In genomic region chr1:81800741-81801031, GRCh38 we compare ENCODE assay signal across 9 cellular contexts. TPM values are rescaled to one million over a fixed set of nuclear protein-coding genes. Genes with fewer than 3 reads are reported as not detected.
A peak's percentile ranks its signal among the peaks of the same experiment; 100 is the strongest.
DNase-seq lines count a peak whose midpoint lies in the region; ATAC-seq and TF ChIP-seq lines count a peak whose summit lies in the region.
"Had no signal": no experiment of that assay in that cellular context is flagged by ENCODE, and none has a peak within 500 bp of the region (broad histone marks: within the 10 kb centered on the region; RNA-seq: fewer than 3 reads in every experiment).

TSS of gene ADGRL2 (plus strand) at chr1:81800934. CDS start at chr1:81836985, 36,051 bp downstream.

- H3K27ac ChIP-seq in right atrium auricular region = peak within 1 kb of the TSS; percentile 97 to 98
- H3K27ac ChIP-seq: C4-2B had no signal

- H3K4me1 Mint-ChIP-seq in activated T-helper 2 cell treated with anti-CD3 and anti-CD28 coated beads, Interferon-gamma antibody, Interleukin-2, Interleukin-4, amounts not matched to agents 10 μg/mL and 5 μg/mL and 100 μg/mL, durations not matched to agents 14 hours and 24 hours and 36 hours (ENCODE audit: low read depth) = no peaks in the 10 kb centered on the region

- peak within 1 kb of the TSS; percentile 39 for H3K4me3 Mint-ChIP-seq in activated T-helper 2 cell treated with anti-CD3 and anti-CD28 coated beads, Interferon-gamma antibody, Interleukin-2, Interleukin-4, amounts not matched to agents 10 μg/mL and 5 μg/mL and 100 μg/mL, durations not matched to agents 14 hours and 24 hours and 36 hours (ENCODE audit: low read depth)

- H3K4me3 ChIP-seq in right atrium auricular region (peak within 1 kb of the TSS; percentile 90 to 93), skeletal muscle cell (ENCODE audit: low read depth, low read length) (peak within 1 kb of the TSS; percentile 92)

- H3K4me1 ChIP-seq in right atrium auricular region = peaks cover 0 to 28% of the 10 kb centered on the region in 2 donors

- H3K9me3 Mint-ChIP-seq in activated T-helper 2 cell treated with anti-CD3 and anti-CD28 coated beads, Interferon-gamma antibody, Interleukin-2, Interleukin-4, amounts not matched to agents 10 μg/mL and 5 μg/mL and 100 μg/mL, durations not matched to agents 14 hours and 24 hours and 36 hours = no peaks in the 10 kb centered on the region

- intact Hi-C loops in activated T-helper 2 cell treated with anti-CD3 and anti-CD28 coated beads, Interferon-gamma antibody, Interleukin-2, Interleukin-4, amounts not matched to agents 10 μg/mL and 5 μg/mL and 100 μg/mL, durations not matched to agents 14 hours and 24 hours and 36 hours (cut with micrococcal nuclease) = no loop called here

- H3K27ac Mint-ChIP-seq in activated T-helper 2 cell treated with anti-CD3 and anti-CD28 coated beads, Interferon-gamma antibody, Interleukin-2, Interleukin-4, amounts not matched to agents 10 μg/mL and 5 μg/mL and 100 μg/mL, durations not matched to agents 14 hours and 24 hours and 36 hours = no peak within 1 kb of the TSS

- H3K9me3 ChIP-seq in right atrium auricular region = no peaks in the 10 kb centered on the region

- no peaks in the 10 kb centered on the region for H3K27me3 ChIP-seq in right atrium auricular region

- H3K36me3 ChIP-seq in right atrium auricular region = no peaks in the 10 kb centered on the region

- ATAC-seq in GM21447 (IDR thresholded peaks at IDR 0.05; ENCODE audit: unreplicated experiment) (no peak), HG03378 (IDR thresholded peaks at IDR 0.05; ENCODE audit: unreplicated experiment) (no peak)

- no peak for TF ChIP-seq CTCF in right atrium auricular region (IDR thresholded peaks at IDR 0.05)

- DNase-seq in NCI-H146 (lab: John Stamatoyannopoulos, UW) (peak; percentile 66), NCI-H146 treated with DMSO at 0.1 percent for 48 hours (lab: John Stamatoyannopoulos, UW; ENCODE audit: unreplicated experiment) (no peak), right atrium auricular region (ENCODE audit: low spot score) (no peak), skeletal muscle cell (ENCODE audit: low read depth) (no peak)
- no peak for DNase-seq in activated T-helper 2 cell treated with anti-CD3 and anti-CD28 coated beads, Interferon-gamma antibody, Interleukin-2, Interleukin-4, amounts not matched to agents 10 μg/mL and 5 μg/mL and 100 μg/mL, durations not matched to agents 14 hours and 24 hours and 36 hours (ENCODE audit: low spot score)
- DNase-seq in stimulated activated CD4-positive, alpha-beta T cell treated with anti-CD3 and anti-CD28 coated beads, Interleukin-15, amount 100 ng/mL, for 24 hours = no peak

- H3K36me3 Mint-ChIP-seq in activated T-helper 2 cell treated with anti-CD3 and anti-CD28 coated beads, Interferon-gamma antibody, Interleukin-2, Interleukin-4, amounts not matched to agents 10 μg/mL and 5 μg/mL and 100 μg/mL, durations not matched to agents 14 hours and 24 hours and 36 hours (ENCODE audit: low read depth) = no peaks in the 10 kb centered on the region

- H3K27me3 Mint-ChIP-seq in activated T-helper 2 cell treated with anti-CD3 and anti-CD28 coated beads, Interferon-gamma antibody, Interleukin-2, Interleukin-4, amounts not matched to agents 10 μg/mL and 5 μg/mL and 100 μg/mL, durations not matched to agents 14 hours and 24 hours and 36 hours (ENCODE audit: low read depth) = peaks cover 51% of the 10 kb centered on the region

RNA-seq across cellular contexts. Expression of gene ADGRL2, which starts in this region (rescaled TPM):
- total RNA-seq in activated T-helper 2 cell treated with anti-CD3 and anti-CD28 coated beads, Interferon-gamma antibody, Interleukin-2, Interleukin-4, amounts not matched to agents 10 μg/mL and 5 μg/mL and 100 μg/mL, durations not matched to agents 14 hours and 24 hours and 36 hours = 1.3 TPM in 1 of 2 replicates, not detected in the other
- total RNA-seq in right atrium auricular region = 100 to 1,000 TPM in 1 of 2 donors, 10 to 100 TPM in 1; 83.1 to 121 TPM

Comparison
In these comparisons a context has a peak if more than half of its experiments do, and no peak if none do; other contexts are left out.
1. RNA of gene ADGRL2 (total RNA-seq): 83.1 to 121 TPM in right atrium auricular region; 1.3 TPM in activated T-helper 2 cell treated with anti-CD3 and anti-CD28 coated beads, Interferon-gamma antibody, Interleukin-2, Interleukin-4, amounts not matched to agents 10 μg/mL and 5 μg/mL and 100 μg/mL, durations not matched to agents 14 hours and 24 hours and 36 hours; every median in the first group is over 10 times any median in the second.